ENCODE assay signal across 8 cellular contexts in the genomic region with DNA sequence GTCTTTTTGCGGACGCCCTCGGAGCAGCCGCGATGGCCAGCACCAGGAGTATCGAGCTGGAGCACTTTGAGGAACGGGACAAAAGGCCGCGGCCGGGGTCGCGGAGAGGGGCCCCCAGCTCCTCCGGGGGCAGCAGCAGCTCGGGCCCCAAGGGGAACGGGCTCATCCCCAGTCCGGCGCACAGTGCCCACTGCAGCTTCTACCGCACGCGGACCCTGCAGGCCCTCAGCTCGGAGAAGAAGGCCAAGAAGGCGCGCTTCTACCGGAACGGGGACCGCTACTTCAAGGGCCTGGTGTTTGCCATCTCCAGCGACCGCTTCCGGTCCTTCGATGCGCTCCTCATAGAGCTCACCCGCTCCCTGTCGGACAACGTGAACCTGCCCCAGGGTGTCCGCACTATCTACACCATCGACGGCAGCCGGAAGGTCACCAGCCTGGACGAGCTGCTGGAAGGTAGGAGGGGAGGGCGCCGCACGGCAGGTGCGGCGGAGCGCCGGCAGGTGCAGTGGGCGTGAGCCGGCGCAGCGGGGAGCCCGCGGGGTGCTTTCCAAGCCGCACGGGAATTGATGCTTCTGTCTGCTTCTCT. TPM values are rescaled to one million over a fixed set of nuclear protein-coding genes. Genes with fewer than 3 reads are reported as not detected.
A peak's percentile ranks its signal among the peaks of the same experiment; 100 is the strongest.
DNase-seq lines count a peak whose midpoint lies in the region; ATAC-seq and TF ChIP-seq lines count a peak whose summit lies in the region.

No MANE protein-coding gene starts in this region.

- H3K9me3 ChIP-seq in heart right ventricle, result no peaks in the 10 kb centered on the region

- H3K36me3 ChIP-seq in heart right ventricle, result no peaks in the 10 kb centered on the region

- H3K4me3 Mint-ChIP-seq in activated naive CD8-positive, alpha-beta T cell treated with anti-CD3 and anti-CD28 coated beads, Interleukin-2, amount 10 ng/mL, durations not matched to agents 7 days and 5 days, result peak overlapping the region; percentile 64

- H3K9me3 Mint-ChIP-seq in activated naive CD8-positive, alpha-beta T cell treated with anti-CD3 and anti-CD28 coated beads, Interleukin-2, amount 10 ng/mL, durations not matched to agents 7 days and 5 days, result no peaks in the 10 kb centered on the region

- H3K27ac ChIP-seq in heart right ventricle, result peak overlapping the region; percentile 81 to 96 (median 90)

- H3K4me3 ChIP-seq in heart right ventricle, result peak overlapping the region; percentile 69 to 93 (median 74)

- H3K4me1 ChIP-seq in heart right ventricle, result peaks cover 0 to 49% (median 24%) of the 10 kb centered on the region in 9 donors

- POLR2A ChIA-PET in activated naive CD8-positive, alpha-beta T cell treated with anti-CD3 and anti-CD28 coated beads, Interleukin-2, amount 10 ng/mL, durations not matched to agents 7 days and 5 days (lab: Charles Lee), result no interaction called here

- H3K27me3 ChIP-seq in heart right ventricle, result peaks cover 0 to 40% (median 0%) of the 10 kb centered on the region in 7 donors

- no peaks in the 10 kb centered on the region for H3K4me1 Mint-ChIP-seq in activated naive CD8-positive, alpha-beta T cell treated with anti-CD3 and anti-CD28 coated beads, Interleukin-2, amount 10 ng/mL, durations not matched to agents 7 days and 5 days

- H3K27me3 Mint-ChIP-seq in activated naive CD8-positive, alpha-beta T cell treated with anti-CD3 and anti-CD28 coated beads, Interleukin-2, amount 10 ng/mL, durations not matched to agents 7 days and 5 days, result peaks cover 43% of the 10 kb centered on the region

- no peaks in the 10 kb centered on the region for H3K36me3 Mint-ChIP-seq in activated naive CD8-positive, alpha-beta T cell treated with anti-CD3 and anti-CD28 coated beads, Interleukin-2, amount 10 ng/mL, durations not matched to agents 7 days and 5 days

- H3K27ac Mint-ChIP-seq in activated naive CD8-positive, alpha-beta T cell treated with anti-CD3 and anti-CD28 coated beads, Interleukin-2, amount 10 ng/mL, durations not matched to agents 7 days and 5 days, result peak overlapping the region; percentile 34

- ATAC-seq in GM21529 (IDR thresholded peaks at IDR 0.05; ENCODE audit: unreplicated experiment) (peak; percentile 40), heart right ventricle (peak; percentile 26 to 65 (median 39))
- peak; percentile 65 for ATAC-seq in activated naive CD8-positive, alpha-beta T cell treated with anti-CD3 and anti-CD28 coated beads, Interleukin-2, amount 10 ng/mL, durations not matched to agents 7 days and 5 days (ENCODE audit: low read depth)

- WGBS in heart right ventricle, 2 donors, result 1% methylated on average over 54 of the region's 54 CpGs

- peak; percentile 86 for DNase-seq in DMS53 (lab: John Stamatoyannopoulos, UW)
- peak; percentile 9 to 29 for DNase-seq in NCI-H1930 (lab: John Stamatoyannopoulos, UW)
- peak; percentile 38 for DNase-seq in activated naive CD8-positive, alpha-beta T cell treated with anti-CD3 and anti-CD28 coated beads, Interleukin-2, amount 10 ng/mL, durations not matched to agents 7 days and 5 days
- peak; percentile 34 to 43 for DNase-seq in heart right ventricle
- peak in 9 of 10 donors; percentile 18 to 87 (median 45) for DNase-seq in posterior cingulate gyrus
- no peak for DNase-seq in epidermal melanocyte (ENCODE audit: insufficient read length, low spot score)
- DNase-seq in pons (ENCODE audit: low spot score), result no peak

- intact Hi-C loops in heart right ventricle (cut with DNase I) (loop anchor here in 9 of 10 donors (2.0 to 10.0 kb wide), 10 partner anchors 64 to 136 kb away; no protein-coding TSS in a partner anchor), posterior cingulate gyrus (cut with DNase I) (loop anchor here (5.0 to 10.0 kb wide), 2 partner anchors 74 to 138 kb away; no protein-coding TSS in a partner anchor)

- TF ChIP-seq CTCF in heart right ventricle (IDR thresholded peaks at IDR 0.05), result peak in 3 of 9 donors; percentile 31 to 43 (median 34)

RNA-seq across cellular contexts. Expression of a gene that starts 0.8 kb away (rescaled TPM):
- total RNA-seq in activated naive CD8-positive, alpha-beta T cell treated with anti-CD3 and anti-CD28 coated beads, Interleukin-2, amount 10 ng/mL, durations not matched to agents 7 days and 5 days, result not detected
- 10 to 100 TPM; 10.5 to 33.4 (median 18.5) TPM for total RNA-seq in heart right ventricle
- 1 to 10 TPM; 4.1 to 7.3 TPM for polyA plus RNA-seq in heart right ventricle

Comparison
In these comparisons a context has a peak if more than half of its experiments do, and no peak if none do; other contexts are left out.
1. DNase-seq: peak in DMS53 (single experiment), NCI-H1930 (2 of 2), activated naive CD8-positive, alpha-beta T cell treated with anti-CD3 and anti-CD28 coated beads, Interleukin-2, amount 10 ng/mL, durations not matched to agents 7 days and 5 days (single experiment), heart right ventricle (2 of 2) and posterior cingulate gyrus (9 of 10); none in epidermal melanocyte (single experiment) and pons (single experiment).
2. RNA of a gene that starts 0.8 kb away (total RNA-seq): 10.5 to 33.4 TPM in heart right ventricle; not detected in activated naive CD8-positive, alpha-beta T cell treated with anti-CD3 and anti-CD28 coated beads, Interleukin-2, amount 10 ng/mL, durations not matched to agents 7 days and 5 days; every median in the first group is over 10 times any median in the second.
3. Peak in every context shown above with its lines, with median percentiles within 50 percentile points of each other: ATAC-seq.